ENCODE assay signal across 8 cellular contexts in genomic region chr15:82986442-82986780, GRCh38. TPM values are rescaled to one million over a fixed set of nuclear protein-coding genes. Genes with fewer than 3 reads are reported as not detected.
DNase-seq lines count a peak whose midpoint lies in the region; ATAC-seq and TF ChIP-seq lines count a peak whose summit lies in the region.

No MANE protein-coding gene starts in this region.

- peak overlapping the region; percentile 95 for H3K4me2 ChIP-seq in SU-DHL-6 (ENCODE audit: low read depth, low read length, poor library complexity, severe bottlenecking)

- H3K27ac ChIP-seq in SU-DHL-6 (ENCODE audit: low read depth, low read length): no peak overlapping the region

- no peaks in the 10 kb centered on the region for H3K27me3 ChIP-seq in SU-DHL-6 (ENCODE audit: low read length)

- H3K36me3 ChIP-seq in SU-DHL-6 (ENCODE audit: low read length): peaks cover 12% of the 10 kb centered on the region

- peak overlapping the region; percentile 96 for H3K4me3 Mint-ChIP-seq in activated naive CD4-positive, alpha-beta T cell treated with anti-CD3 and anti-CD28 coated beads for 36 hours
- peak overlapping the region; percentile 97 for H3K4me3 Mint-ChIP-seq in neural crest cell

- no peaks in the 10 kb centered on the region for H3K9me3 ChIP-seq in SU-DHL-6 (ENCODE audit: insufficient read depth, low read length)

- H3K36me3 Mint-ChIP-seq in activated naive CD4-positive, alpha-beta T cell treated with anti-CD3 and anti-CD28 coated beads for 36 hours (ENCODE audit: low read depth): peaks cover 14% of the 10 kb centered on the region
- peaks cover 12% of the 10 kb centered on the region for H3K36me3 Mint-ChIP-seq in neural crest cell (ENCODE audit: low read depth)

- H3K4me1 Mint-ChIP-seq in activated naive CD4-positive, alpha-beta T cell treated with anti-CD3 and anti-CD28 coated beads for 36 hours (ENCODE audit: low read depth): peaks cover 25% of the 10 kb centered on the region
- H3K4me1 Mint-ChIP-seq in neural crest cell: peaks cover 27% of the 10 kb centered on the region

- H3K79me2 ChIP-seq in SU-DHL-6 (ENCODE audit: insufficient read depth, low read length): peaks cover 27% of the 10 kb centered on the region

- no peaks in the 10 kb centered on the region for H3F3A ChIP-seq in SU-DHL-6 (ENCODE audit: insufficient read depth)

- peak overlapping the region; percentile 78 for H3K27ac Mint-ChIP-seq in activated naive CD4-positive, alpha-beta T cell treated with anti-CD3 and anti-CD28 coated beads for 36 hours
- H3K27ac Mint-ChIP-seq in neural crest cell (ENCODE audit: unreplicated experiment): peak overlapping the region; percentile 94

- peak; percentile 34 for DNase-seq in activated naive CD4-positive, alpha-beta T cell treated with anti-CD3 and anti-CD28 coated beads for 36 hours
- no peak for DNase-seq in activated naive CD4-positive, alpha-beta T cell treated with Interleukin-2 at 50 U/mL for 16 hours
- no peak for DNase-seq in epithelial cell of proximal tubule (ENCODE audit: low read depth)
- DNase-seq in neural crest cell (ENCODE audit: low read depth, low spot score): no peak
- no peak for DNase-seq in sciatic nerve (ENCODE audit: low spot score)
- no peak for DNase-seq in superior temporal gyrus (ENCODE audit: extremely low spot score)

- peak overlapping the region; percentile 75 for H3K9ac ChIP-seq in SU-DHL-6 (ENCODE audit: low read length)

- intact Hi-C loops in activated naive CD4-positive, alpha-beta T cell treated with anti-CD3 and anti-CD28 coated beads for 36 hours (cut with micrococcal nuclease): loop anchor here (1.0 to 10.0 kb wide), 8 partner anchors 25 to 342 kb away; partner anchors contain the start of genes BTBD1, C15orf40 and CPEB1
- intact Hi-C loops in sciatic nerve (cut with DNase I): no loop called here

- TF ChIP-seq CTCF in SU-DHL-6 (IDR thresholded peaks at IDR 0.05; ENCODE audit: insufficient read depth, low read length, poor library complexity, severe bottlenecking): no peak
- TF ChIP-seq CTCF in epithelial cell of proximal tubule (conservative IDR thresholded peaks at IDR 0.05; ENCODE audit: low read depth, low read length): no peak
- no peak for TF ChIP-seq CTCF in neural crest cell (conservative IDR thresholded peaks at IDR 0.05)

- H3K9me2 ChIP-seq in SU-DHL-6 (replicated peaks; ENCODE audit: insufficient read depth, low read length): no peaks in the 10 kb centered on the region

- no peaks in the 10 kb centered on the region for H4K20me1 ChIP-seq in SU-DHL-6 (ENCODE audit: low read depth, low read length)

- H3K27me3 Mint-ChIP-seq in activated naive CD4-positive, alpha-beta T cell treated with anti-CD3 and anti-CD28 coated beads for 36 hours (ENCODE audit: low read depth): no peaks in the 10 kb centered on the region
- H3K27me3 Mint-ChIP-seq in neural crest cell (ENCODE audit: low read depth): no peaks in the 10 kb centered on the region

- H2AFZ ChIP-seq in SU-DHL-6 (ENCODE audit: low read depth, low read length, severe bottlenecking): peak overlapping the region; percentile 75

- ATAC-seq in HG02981 (IDR thresholded peaks at IDR 0.05; ENCODE audit: unreplicated experiment) (peak; percentile 33), sciatic nerve (no peak)

- H3K9me3 Mint-ChIP-seq in activated naive CD4-positive, alpha-beta T cell treated with anti-CD3 and anti-CD28 coated beads for 36 hours: no peaks in the 10 kb centered on the region
- H3K9me3 Mint-ChIP-seq in neural crest cell: peaks cover 4% of the 10 kb centered on the region

- H3K4me3 ChIP-seq in SU-DHL-6 (ENCODE audit: insufficient read depth, low read length, poor library complexity, severe bottlenecking) (peak overlapping the region; percentile 77), epithelial cell of proximal tubule (ENCODE audit: low read depth, low read length) (peak overlapping the region; percentile 89)

- CTCF ChIA-PET in activated naive CD4-positive, alpha-beta T cell treated with anti-CD3 and anti-CD28 coated beads for 36 hours (lab: Charles Lee): interaction anchor here (0.9 to 1.6 kb wide), 8 partner anchors 10 to 573 kb away, joined by 3 to 12 read pairs (median 4); partner anchors contain the start of gene C15orf40

RNA-seq across cellular contexts. Expression of gene RAMAC, which starts 0.4 kb away (rescaled TPM):
- total RNA-seq in activated naive CD4-positive, alpha-beta T cell treated with anti-CD3 and anti-CD28 coated beads for 36 hours: 10 to 100 TPM; 15.3 to 15.6 TPM
- total RNA-seq in epithelial cell of proximal tubule: 35.8 and 40.5 TPM in 2 replicates
- total RNA-seq in neural crest cell: 25.4 and 29.7 TPM in 2 replicates
- total RNA-seq in sciatic nerve: 10.9 TPM

RNA-seq across cellular contexts. Expression of gene C15orf40, which starts 25.0 kb away (rescaled TPM):
- 10 to 100 TPM; 20.6 to 21.7 TPM for total RNA-seq in activated naive CD4-positive, alpha-beta T cell treated with anti-CD3 and anti-CD28 coated beads for 36 hours
- total RNA-seq in epithelial cell of proximal tubule (19.2 and 20.2 TPM in 2 replicates), neural crest cell (23.1 and 26.7 TPM in 2 replicates), sciatic nerve (20.6 TPM)

RNA-seq across cellular contexts. Expression of gene HOMER2, which starts 33.9 kb away (rescaled TPM):
- total RNA-seq in activated naive CD4-positive, alpha-beta T cell treated with anti-CD3 and anti-CD28 coated beads for 36 hours: 1 to 10 TPM; 2.3 to 2.8 TPM
- total RNA-seq in epithelial cell of proximal tubule: 41.4 and 48.8 TPM in 2 replicates
- 17.6 and 18.7 TPM in 2 replicates for total RNA-seq in neural crest cell
- total RNA-seq in sciatic nerve: 13.2 TPM
